In genomic region chr18:62037989-62038778, GRCh38 we compare ENCODE assay signal across 19 cellular contexts.
A peak's percentile ranks its signal among the peaks of the same experiment; 100 is the strongest.
DNase-seq lines count a peak whose midpoint lies in the region; ATAC-seq and TF ChIP-seq lines count a peak whose summit lies in the region.
"Had no signal": no experiment of that assay in that cellular context is flagged by ENCODE, and none has a peak within 500 bp of the region (broad histone marks: within the 10 kb centered on the region; RNA-seq: fewer than 3 reads in every experiment).

No MANE protein-coding gene starts in this region.

- H3K4me1 ChIP-seq in adipocyte (ENCODE audit: control insufficient read depth, insufficient read depth, low read length) = peaks cover 16% of the 10 kb centered on the region
- H3K4me1 ChIP-seq: Caco-2 had no signal

- H3K4me3 Mint-ChIP-seq in nephron = no peak overlapping the region
- H3K4me3 Mint-ChIP-seq: stimulated activated naive CD8-positive, alpha-beta T cell treated with anti-CD3 and anti-CD28 coated beads, Interleukin-15, amount 100 ng/mL, for 72 hours; T-helper 2 cell treated with Interferon-gamma antibody and Interleukin-4, amounts not matched to agents 5 μg/mL and 100 μg/mL, for 36 hours had no signal

- H3K4me3 ChIP-seq in adipocyte (ENCODE audit: low read length) (peak overlapping the region; percentile 24), fibroblast of pulmonary artery (replicated peaks; ENCODE audit: low read depth, low read length) (no peak overlapping the region)

- H3K9me3 Mint-ChIP-seq in nephron = no peaks in the 10 kb centered on the region
- H3K9me3 Mint-ChIP-seq: activated naive CD4-positive, alpha-beta T cell treated with anti-CD3 and anti-CD28 coated beads, Interleukin-2, amount 50 U/mL, for 72 hours; stimulated activated naive CD8-positive, alpha-beta T cell treated with anti-CD3 and anti-CD28 coated beads, Interleukin-15, amount 100 ng/mL, for 72 hours had no signal

- no peak for TF ChIP-seq CTCF in fibroblast of pulmonary artery (IDR thresholded peaks at IDR 0.05; ENCODE audit: low read length, missing control alignments)
- TF ChIP-seq CTCF in nephron (IDR thresholded peaks at IDR 0.05; ENCODE audit: unreplicated experiment in 3 of 3) = no peak

- no peaks in the 10 kb centered on the region for H3K27me3 Mint-ChIP-seq in nephron (ENCODE audit: low read depth)
- H3K27me3 Mint-ChIP-seq: stimulated activated naive CD8-positive, alpha-beta T cell treated with anti-CD3 and anti-CD28 coated beads, Interleukin-15, amount 100 ng/mL, for 72 hours had no signal

- ATAC-seq in HG03097 (IDR thresholded peaks at IDR 0.05; ENCODE audit: low FRiP score, unreplicated experiment) (no peak), HG02852 (IDR thresholded peaks at IDR 0.05; ENCODE audit: unreplicated experiment) (no peak)
- ATAC-seq: activated naive CD4-positive, alpha-beta T cell treated with anti-CD3 and anti-CD28 coated beads, Interleukin-2, amount 50 U/mL, for 72 hours; stimulated activated naive CD8-positive, alpha-beta T cell treated with anti-CD3 and anti-CD28 coated beads, Interleukin-15, amount 100 ng/mL, for 72 hours had no signal

- peaks cover 10% of the 10 kb centered on the region for H3K36me3 Mint-ChIP-seq in nephron (ENCODE audit: low read depth)
- H3K36me3 Mint-ChIP-seq: activated naive CD4-positive, alpha-beta T cell treated with anti-CD3 and anti-CD28 coated beads, Interleukin-2, amount 50 U/mL, for 72 hours had no signal

- peaks cover 11% of the 10 kb centered on the region for H3K4me1 Mint-ChIP-seq in nephron

- peak; percentile 29 for DNase-seq in AG20443 (ENCODE audit: low spot score)
- DNase-seq in adipocyte (ENCODE audit: low read depth) = peak; percentile 67
- DNase-seq in fibroblast of pulmonary artery (ENCODE audit: low read depth) = peak; percentile 67
- no peak for DNase-seq in islet precursor cell
- no peak for DNase-seq in GM19240 (ENCODE audit: insufficient read length, low spot score)
- DNase-seq: activated CD4-positive, alpha-beta T cell treated with anti-CD3 and anti-CD28 coated beads for 4 hours; Caco-2; GDM1; hippocampal formation; Kasumi-1; NCI-H1436; SIG-M5; stimulated activated CD4-positive, alpha-beta T cell treated with anti-CD3 and anti-CD28 coated beads, Interleukin-15, amount 100 ng/mL, for 24 hours; stimulated activated naive CD8-positive, alpha-beta T cell treated with anti-CD3 and anti-CD28 coated beads, Interleukin-15, amount 100 ng/mL, for 72 hours had no signal

- peak overlapping the region; percentile 48 to 85 (median 71) for H3K27ac Mint-ChIP-seq in nephron
- H3K27ac Mint-ChIP-seq: activated naive CD4-positive, alpha-beta T cell treated with anti-CD3 and anti-CD28 coated beads, Interleukin-2, amount 50 U/mL, for 72 hours; stimulated activated naive CD8-positive, alpha-beta T cell treated with anti-CD3 and anti-CD28 coated beads, Interleukin-15, amount 100 ng/mL, for 72 hours; T-helper 2 cell treated with Interferon-gamma antibody and Interleukin-4, amounts not matched to agents 5 μg/mL and 100 μg/mL, for 36 hours had no signal

- H3K9ac ChIP-seq in adipocyte (ENCODE audit: low read length) = no peak overlapping the region

- no peaks in the 10 kb centered on the region for H3K27me3 ChIP-seq in adipocyte (replicated peaks; ENCODE audit: control insufficient read depth, insufficient read depth, low read length)

- H3K36me3 ChIP-seq in adipocyte (ENCODE audit: control insufficient read depth, insufficient read depth, low read length, severe bottlenecking) = no peaks in the 10 kb centered on the region

- no peaks in the 10 kb centered on the region for H3K9me3 ChIP-seq in adipocyte (ENCODE audit: control insufficient read depth, low read length)
- H3K9me3 ChIP-seq: Caco-2 had no signal

Comparison
In these comparisons a context has a peak if more than half of its experiments do, and no peak if none do; other contexts are left out.
1. DNase-seq: peak in AG20443 (single experiment), adipocyte (single experiment) and fibroblast of pulmonary artery (single experiment); none in islet precursor cell (single experiment) and GM19240 (single experiment).